Comparison of ENCODE assay signal across 8 cellular contexts in genomic region chr7:22858640-22859561, GRCh38. TPM values are rescaled to one million over a fixed set of nuclear protein-coding genes. Genes with fewer than 3 reads are reported as not detected.
DNase-seq lines count a peak whose midpoint lies in the region; ATAC-seq, FAIRE-seq and TF ChIP-seq lines count a peak whose summit lies in the region.

No MANE protein-coding gene starts in this region.

- no peak overlapping the region for H2AFZ ChIP-seq in HepG2 (ENCODE audit: low read length)

- no peaks in the 10 kb centered on the region; a peak in 1 of 5 replicates for H3K27me3 ChIP-seq in HepG2 (ENCODE audit: control insufficient read depth in 1 of 2, insufficient read depth in 2 of 2, low read length in 2 of 2)

- H3K36me3 ChIP-seq in HepG2 (replicated peaks in 1 of 2; ENCODE audit: control insufficient read depth in 1 of 2, insufficient read depth in 2 of 2, low read length in 2 of 2): peaks cover 0 to 4% of the 10 kb centered on the region in 2 experiments; a peak in 2 of 5 replicates

- peak overlapping the region; percentile 100 for H3K27ac Mint-ChIP-seq in HFFc6
- peak overlapping the region; percentile 71 for H3K27ac Mint-ChIP-seq in activated T-helper 1 cell treated with anti-CD3 and anti-CD28 coated beads, Interleukin-12 subunit alpha, Interleukin-12 subunit beta, Interleukin-2, Interleukin-4 antibody, amounts not matched to agents 30 ng/mL and 10 ng/mL and 1 ng/mL, durations not matched to agents 14 hours and 24 hours and 36 hours

- TF ChIP-seq POLR2A in HepG2 (IDR thresholded peaks at IDR 0.05; ENCODE audit: insufficient read depth in 1 of 2, low read depth in 2 of 2, low read length in 2 of 2): peak in 1 of 2 experiments; percentile 35; a peak in 1 of 4 replicates

- H3K27me3 Mint-ChIP-seq in HFFc6 (ENCODE audit: insufficient read depth): peaks cover 25% of the 10 kb centered on the region
- H3K27me3 Mint-ChIP-seq in activated T-helper 1 cell treated with anti-CD3 and anti-CD28 coated beads, Interleukin-12 subunit alpha, Interleukin-12 subunit beta, Interleukin-2, Interleukin-4 antibody, amounts not matched to agents 30 ng/mL and 10 ng/mL and 1 ng/mL, durations not matched to agents 14 hours and 24 hours and 36 hours (ENCODE audit: insufficient read depth): no peaks in the 10 kb centered on the region

- POLR2A ChIA-PET in AG04449 (lab: Yijun Ruan, JAX): interaction anchor here (0.7 to 1.0 kb wide), 5 partner anchors 66 to 300 kb away, joined by 3 to 4 read pairs (median 3); no protein-coding TSS in a partner anchor
- POLR2A ChIA-PET in HepG2 (lab: Yijun Ruan, JAX): no interaction called here

- H3K4me1 Mint-ChIP-seq in HFFc6 (ENCODE audit: low read depth): peaks cover 71% of the 10 kb centered on the region
- H3K4me1 Mint-ChIP-seq in activated T-helper 1 cell treated with anti-CD3 and anti-CD28 coated beads, Interleukin-12 subunit alpha, Interleukin-12 subunit beta, Interleukin-2, Interleukin-4 antibody, amounts not matched to agents 30 ng/mL and 10 ng/mL and 1 ng/mL, durations not matched to agents 14 hours and 24 hours and 36 hours (ENCODE audit: low read depth): peaks cover 36% of the 10 kb centered on the region

- WGBS in HepG2 (ENCODE audit: low lambda C conversion rate): 98% methylated on average over 10 of the region's 10 CpGs

- DNase-seq in AG04449 (ENCODE audit: low read depth, low spot score) (peak; percentile 99), HFFc6 (peak; percentile 99), HepG2 (ENCODE audit: low spot score) (no peak), substantia nigra (lab: John Stamatoyannopoulos, UW) (no peak)
- no peak for DNase-seq in activated T-helper 1 cell treated with anti-CD3 and anti-CD28 coated beads, Interleukin-12 subunit alpha, Interleukin-12 subunit beta, Interleukin-2, Interleukin-4 antibody, amounts not matched to agents 30 ng/mL and 10 ng/mL and 1 ng/mL, durations not matched to agents 14 hours and 24 hours and 36 hours (ENCODE audit: low spot score)

- intact Hi-C loops in activated T-helper 1 cell treated with anti-CD3 and anti-CD28 coated beads, Interleukin-12 subunit alpha, Interleukin-12 subunit beta, Interleukin-2, Interleukin-4 antibody, amounts not matched to agents 30 ng/mL and 10 ng/mL and 1 ng/mL, durations not matched to agents 14 hours and 24 hours and 36 hours (cut with micrococcal nuclease): no loop called here
- intact Hi-C loops in HepG2 (cut with micrococcal nuclease; ENCODE audit: unreplicated experiment): loop anchor here (5.0 kb wide), 1 partner anchor 132 kb away; the partner anchor contains the start of gene IL6

- H3K79me2 ChIP-seq in HepG2 (ENCODE audit: insufficient read depth, low read length): peaks cover 5% of the 10 kb centered on the region

- no peak overlapping the region for H3K9ac ChIP-seq in HepG2 (ENCODE audit: insufficient read depth, low read depth, low read length)

- BruUV-seq in HepG2 (replicated peaks; lab: Mats Ljungman, UMichigan): no TSS peak

- ATAC-seq in HepG2 (no peak), HG03045 (IDR thresholded peaks at IDR 0.05; ENCODE audit: unreplicated experiment) (no peak), HG02759 (IDR thresholded peaks at IDR 0.05; ENCODE audit: unreplicated experiment) (no peak), GM21528 (IDR thresholded peaks at IDR 0.05; ENCODE audit: low FRiP score, unreplicated experiment) (no peak)

- H3K4me3 ChIP-seq in AG04449 (ENCODE audit: low read depth, low read length) (peak overlapping the region; percentile 6; the same call in 1 of the 2 replicates), HepG2 (replicated peaks in 1 of 3; ENCODE audit: insufficient read depth in 1 of 3, low read depth in 2 of 3, low read length in 3 of 3) (no peak overlapping the region)

- TF ChIP-seq RAD21 in HepG2 (CRISPR knock-in tag; IDR thresholded peaks at IDR 0.05): no peak

- CTCF ChIA-PET in AG04449 (lab: Yijun Ruan, JAX): interaction anchor here (0.5 to 4.0 kb wide), 3 partner anchors 197 to 298 kb away, joined by 3 to 22 read pairs (median 4); no protein-coding TSS in a partner anchor
- CTCF ChIA-PET in HepG2 (lab: Yijun Ruan, JAX; ENCODE audit: low intra/inter-chr PET ratio, low total read pairs): no interaction called here

- H3K4me2 ChIP-seq in HepG2 (ENCODE audit: low read depth, low read length): no peak overlapping the region

- no peak for TF ChIP-seq CTCF in AG04449 (IDR thresholded peaks at IDR 0.05; ENCODE audit: insufficient read depth, low read length, missing control alignments)
- TF ChIP-seq CTCF in HFFc6 (IDR thresholded peaks at IDR 0.05): no peak; the same call in 1 of the 2 replicates
- TF ChIP-seq CTCF in HepG2 (CRISPR knock-in tag; IDR thresholded peaks at IDR 0.05): no peak

- in situ Hi-C loops in HepG2 (cut with HindIII; ENCODE audit: extremely low pct_ligation_motif_present, low pct_unique_long_range_greater_than_20kb): loop anchor here (10.0 kb wide), 1 partner anchor 196 kb away; no protein-coding TSS in a partner anchor

- peaks cover 47% of the 10 kb centered on the region for H3K4me1 ChIP-seq in HepG2 (ENCODE audit: insufficient read depth, low read length)

- H3K9me3 Mint-ChIP-seq in HFFc6: no peaks in the 10 kb centered on the region
- no peaks in the 10 kb centered on the region for H3K9me3 Mint-ChIP-seq in activated T-helper 1 cell treated with anti-CD3 and anti-CD28 coated beads, Interleukin-12 subunit alpha, Interleukin-12 subunit beta, Interleukin-2, Interleukin-4 antibody, amounts not matched to agents 30 ng/mL and 10 ng/mL and 1 ng/mL, durations not matched to agents 14 hours and 24 hours and 36 hours

- TF ChIP-seq EP300 in HepG2 (IDR thresholded peaks at IDR 0.05; ENCODE audit: low read depth in 2 of 2, low read length in 2 of 2) (no peak), HepG2 (CRISPR knock-in tag; IDR thresholded peaks at IDR 0.05; ENCODE audit: borderline replicate concordance) (no peak)

- H3K36me3 Mint-ChIP-seq in HFFc6 (ENCODE audit: low read depth): peaks cover 69% of the 10 kb centered on the region
- peaks cover 55% of the 10 kb centered on the region for H3K36me3 Mint-ChIP-seq in activated T-helper 1 cell treated with anti-CD3 and anti-CD28 coated beads, Interleukin-12 subunit alpha, Interleukin-12 subunit beta, Interleukin-2, Interleukin-4 antibody, amounts not matched to agents 30 ng/mL and 10 ng/mL and 1 ng/mL, durations not matched to agents 14 hours and 24 hours and 36 hours (ENCODE audit: low read depth)

- H3K27ac ChIP-seq in HepG2 (ENCODE audit: extremely low read length, insufficient read depth, low read length) (peak overlapping the region; percentile 7), substantia nigra (ENCODE audit: low read depth, low read length, poor library complexity, severe bottlenecking) (no peak overlapping the region)

- peak; percentile 23 for FAIRE-seq in HepG2 (lab: Jason Lieb, UNC)

- peak overlapping the region; percentile 97 for H3K4me3 Mint-ChIP-seq in HFFc6
- H3K4me3 Mint-ChIP-seq in activated T-helper 1 cell treated with anti-CD3 and anti-CD28 coated beads, Interleukin-12 subunit alpha, Interleukin-12 subunit beta, Interleukin-2, Interleukin-4 antibody, amounts not matched to agents 30 ng/mL and 10 ng/mL and 1 ng/mL, durations not matched to agents 14 hours and 24 hours and 36 hours: no peak overlapping the region

- no peaks in the 10 kb centered on the region for H3K9me3 ChIP-seq in HepG2 (ENCODE audit: low read length)

- no peaks in the 10 kb centered on the region for H4K20me1 ChIP-seq in HepG2 (ENCODE audit: insufficient read depth, low read length)

TF ChIP-seq in HepG2, 621 proteins besides CTCF, POLR2A, EP300 and RAD21 (continues in another document):
- TF ChIP-seq MXD1 (CRISPR knock-in tag; IDR thresholded peaks at IDR 0.05) (no peak), ZSCAN25 (CRISPR knock-in tag; IDR thresholded peaks at IDR 0.05) (no peak), ATF7-NPFF (CRISPR knock-in tag; IDR thresholded peaks at IDR 0.05; ENCODE audit: low read depth) (no peak), ZNF232 (CRISPR knock-in tag; IDR thresholded peaks at IDR 0.05; ENCODE audit: borderline replicate concordance) (no peak), RFXANK (CRISPR knock-in tag; IDR thresholded peaks at IDR 0.05) (no peak), BCL6 (CRISPR knock-in tag; IDR thresholded peaks at IDR 0.05) (no peak), ELF1 (CRISPR knock-in tag; IDR thresholded peaks at IDR 0.05) (no peak), RBFOX2 (IDR thresholded peaks at IDR 0.05; ENCODE audit: low read depth, low read length) (peak; percentile 46; the same call in 1 of the 2 replicates)

RNA-seq across cellular contexts. Expression of gene TOMM7, which starts 36.3 kb away (rescaled TPM):
- 100 to 1,000 TPM; 234 to 372 (median 324) TPM for total RNA-seq in HFFc6 (2021; fragmentation: NEBNext Ultra II Directional; extraction: Animal tissue kit (Norgen Biotek cat#: 25700))
- total RNA-seq in activated T-helper 1 cell treated with anti-CD3 and anti-CD28 coated beads, Interleukin-12 subunit alpha, Interleukin-12 subunit beta, Interleukin-2, Interleukin-4 antibody, amounts not matched to agents 30 ng/mL and 10 ng/mL and 1 ng/mL, durations not matched to agents 14 hours and 24 hours and 36 hours: 187 and 225 TPM in 2 replicates
- total RNA-seq in HepG2 (2016; rRNA removed; fragmentation: Illumina TruSeq; extraction: Trizol): 251 and 352 TPM in 2 replicates
- total RNA-seq in HepG2 (2016; cell fraction: cytosol; rRNA removed; fragmentation: Illumina TruSeq; extraction: Trizol; ENCODE audit: low read depth): 240 and 298 TPM in 2 replicates
- 254 and 324 TPM in 2 replicates for total RNA-seq in HepG2 (2016; cell fraction: insoluble cytoplasmic fraction; rRNA removed; fragmentation: Illumina TruSeq; extraction: Trizol)
- total RNA-seq in HepG2 (2016; cell fraction: membrane; rRNA removed; fragmentation: Illumina TruSeq; extraction: Trizol): 330 and 358 TPM in 2 replicates
- total RNA-seq in HepG2 (2016; cell fraction: nucleus; rRNA removed; fragmentation: Illumina TruSeq; extraction: Trizol): 87.9 and 93.9 TPM in 2 replicates
- 328 and 369 TPM in 2 replicates for polyA plus RNA-seq in HepG2 (2011; rRNA removed)
- polyA plus RNA-seq in HepG2 (2011; cell fraction: cytosol; rRNA removed): 127 and 129 TPM in 2 replicates
- polyA plus RNA-seq in HepG2 (2011; cell fraction: nucleus; rRNA removed): 34.6 and 47.7 TPM in 2 replicates
- polyA plus RNA-seq in HepG2 (2012): 309 and 319 TPM in 2 replicates
- polyA plus RNA-seq in HepG2 (2016; cell fraction: cytosol; fragmentation: Illumina TruSeq; extraction: Trizol; ENCODE audit: low read depth): 336 and 479 TPM in 2 replicates
- 318 and 360 TPM in 2 replicates for polyA plus RNA-seq in HepG2 (2016; cell fraction: insoluble cytoplasmic fraction; fragmentation: Illumina TruSeq; extraction: Trizol; ENCODE audit: low read depth)
- polyA plus RNA-seq in HepG2 (2016; cell fraction: membrane; fragmentation: Illumina TruSeq; extraction: Trizol; ENCODE audit: low read depth): 372 and 511 TPM in 2 replicates
- polyA plus RNA-seq in HepG2 (2016; cell fraction: nucleus; fragmentation: Illumina TruSeq; extraction: Trizol; ENCODE audit: insufficient read depth, low read depth): 176 and 184 TPM in 2 replicates
- 115 and 385 TPM in 2 replicates for polyA minus RNA-seq in HepG2 (2011; rRNA and poly(A)+ RNA removed; ENCODE audit: low replicate concordance)
- 16.5 and 34.8 TPM in 2 replicates for polyA minus RNA-seq in HepG2 (2011; cell fraction: cytosol; rRNA and poly(A)+ RNA removed)
- polyA minus RNA-seq in HepG2 (2011; cell fraction: nucleus; rRNA and poly(A)+ RNA removed): 30.5 and 32.2 TPM in 2 replicates

Comparison
In these comparisons a context has a peak if more than half of its experiments do, and no peak if none do; other contexts are left out.
1. DNase-seq: peak in AG04449 (single experiment) and HFFc6 (single experiment); none in activated T-helper 1 cell treated with anti-CD3 and anti-CD28 coated beads, Interleukin-12 subunit alpha, Interleukin-12 subunit beta, Interleukin-2, Interleukin-4 antibody, amounts not matched to agents 30 ng/mL and 10 ng/mL and 1 ng/mL, durations not matched to agents 14 hours and 24 hours and 36 hours (single experiment), HepG2 (single experiment) and substantia nigra (0 of 49).